ENCODE assay signal across 8 cellular contexts in the genomic region with DNA sequence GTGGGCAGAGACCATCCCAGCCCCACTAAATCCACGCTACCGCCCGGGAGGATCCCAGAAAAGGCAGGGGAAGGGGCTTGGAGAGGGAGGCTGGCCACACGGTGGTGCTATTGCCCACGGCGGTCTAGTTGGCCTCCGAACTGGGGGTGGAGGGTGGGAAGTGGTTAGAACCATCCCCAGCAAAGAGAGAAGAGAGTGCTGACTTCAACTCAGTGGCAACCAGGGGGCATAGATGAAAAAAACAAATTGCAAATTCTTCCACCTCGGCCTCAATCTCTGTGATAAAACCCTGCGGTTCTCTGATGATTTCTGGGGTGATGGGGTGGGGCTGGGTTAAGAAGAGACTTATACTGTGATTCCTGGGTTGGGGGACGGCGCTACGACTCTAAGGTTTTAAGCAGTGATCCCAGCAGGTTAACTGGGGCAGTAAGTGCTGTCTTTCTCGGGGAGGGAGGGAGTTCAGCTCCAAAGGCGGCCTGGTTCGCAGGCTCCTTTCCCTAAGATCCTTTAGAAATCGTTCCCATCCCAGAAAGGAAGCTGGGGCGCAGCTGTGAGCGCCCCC.
DNase-seq lines count a peak whose midpoint lies in the region; ATAC-seq and TF ChIP-seq lines count a peak whose summit lies in the region.

No MANE protein-coding gene starts in this region.

- H3K9me3 ChIP-seq in esophagus muscularis mucosa (no peaks in the 10 kb centered on the region), mucosa of rectum (ENCODE audit: control insufficient read depth in 2 of 2, low read length in 2 of 2) (no peaks in the 10 kb centered on the region)

- H3K36me3 ChIP-seq in esophagus muscularis mucosa = no peaks in the 10 kb centered on the region
- H3K36me3 ChIP-seq in mucosa of rectum (ENCODE audit: control insufficient read depth in 2 of 2, insufficient read depth in 2 of 2, low read length in 2 of 2) = no peaks in the 10 kb centered on the region

- peak; percentile 88 to 90 (median 89) for TF ChIP-seq CTCF in esophagus muscularis mucosa (IDR thresholded peaks at IDR 0.05)

- DNase-seq in SIG-M5 treated with dmso at 0.1 percent for 504 hours (lab: John Stamatoyannopoulos, UW; ENCODE audit: unreplicated experiment) = peak; percentile 59
- no peak for DNase-seq in SIG-M5 (lab: John Stamatoyannopoulos, UW)
- DNase-seq in HuH-7 (ENCODE audit: low spot score) = peak; percentile 98
- peak; percentile 85 to 86 for DNase-seq in activated T-cell treated with anti-CD3 and anti-CD28 coated beads, Interleukin-2, amount 50 U/mL, for 72 hours
- DNase-seq in esophagus muscularis mucosa (ENCODE audit: extremely low spot score) = peak; percentile 94
- peak; percentile 61 to 71 for DNase-seq in stimulated activated CD8-positive, alpha-beta memory T cell treated with anti-CD3 and anti-CD28 coated beads, Interleukin-4, amount 100 ng/mL, for 1 hour (ENCODE audit: low read depth in 2 of 2, low spot score in 1 of 2)

- intact Hi-C loops in esophagus muscularis mucosa (cut with DNase I) = loop anchor here (2.0 to 5.0 kb wide), 4 partner anchors 531 to 1025 kb away; no protein-coding TSS in a partner anchor

- peaks cover 37% of the 10 kb centered on the region for H3K4me1 Mint-ChIP-seq in activated T-cell treated with anti-CD3 and anti-CD28 coated beads, Interleukin-2, amount 50 U/mL, for 72 hours (ENCODE audit: low read depth)

- H3K36me3 Mint-ChIP-seq in activated T-cell treated with anti-CD3 and anti-CD28 coated beads, Interleukin-2, amount 50 U/mL, for 72 hours (ENCODE audit: insufficient read depth in 2 of 2) = no peaks in the 10 kb centered on the region

- peak overlapping the region; percentile 85 to 96 (median 92) for H3K27ac ChIP-seq in esophagus muscularis mucosa (replicated peaks in 1 of 4)
- peak overlapping the region; percentile 69 to 88 for H3K27ac ChIP-seq in mucosa of rectum (ENCODE audit: low read depth in 2 of 2, low read length in 2 of 2)

- H3K4me1 ChIP-seq in esophagus muscularis mucosa (peaks cover 13 to 32% (median 25%) of the 10 kb centered on the region in 4 donors), mucosa of rectum (ENCODE audit: control insufficient read depth in 2 of 2, insufficient read depth in 2 of 2, low read length in 2 of 2) (peaks cover 5 to 6% of the 10 kb centered on the region in 2 donors)

- no peaks in the 10 kb centered on the region for H3K9me3 Mint-ChIP-seq in activated T-cell treated with anti-CD3 and anti-CD28 coated beads, Interleukin-2, amount 50 U/mL, for 72 hours

- H3K27me3 Mint-ChIP-seq in activated T-cell treated with anti-CD3 and anti-CD28 coated beads, Interleukin-2, amount 50 U/mL, for 72 hours (ENCODE audit: low read depth) = peaks cover 9% of the 10 kb centered on the region

- H3K27me3 ChIP-seq in esophagus muscularis mucosa (no peaks in the 10 kb centered on the region), mucosa of rectum (ENCODE audit: control insufficient read depth in 2 of 2, insufficient read depth in 2 of 2, low read length in 2 of 2) (no peaks in the 10 kb centered on the region)

- TF ChIP-seq EP300 in esophagus muscularis mucosa (IDR thresholded peaks at IDR 0.05) = no peak

- WGBS in esophagus muscularis mucosa = 0% methylated on average over 16 of the region's 18 CpGs

- H3K4me3 ChIP-seq in esophagus muscularis mucosa = peak overlapping the region; percentile 73 to 86 (median 78)
- peak overlapping the region; percentile 70 to 74 for H3K4me3 ChIP-seq in mucosa of rectum (ENCODE audit: low read length in 2 of 2)

- H3K4me3 Mint-ChIP-seq in activated T-cell treated with anti-CD3 and anti-CD28 coated beads, Interleukin-2, amount 50 U/mL, for 72 hours = peak overlapping the region; percentile 78 to 82

- TF ChIP-seq POLR2A in esophagus muscularis mucosa (IDR thresholded peaks at IDR 0.05; ENCODE audit: low read depth) = no peak

- peak overlapping the region; percentile 5 for H3K27ac Mint-ChIP-seq in activated T-cell treated with anti-CD3 and anti-CD28 coated beads, Interleukin-2, amount 50 U/mL, for 72 hours

- peak; percentile 82 to 88 for ATAC-seq in activated T-cell treated with anti-CD3 and anti-CD28 coated beads, Interleukin-2, amount 50 U/mL, for 72 hours (replicated peaks in 1 of 2)

- peak overlapping the region in 1 of 2 donors; percentile 63 for H3K9ac ChIP-seq in mucosa of rectum (ENCODE audit: low read depth in 1 of 2, low read length in 2 of 2)

TF ChIP-seq in PFSK-1, 5 proteins besides CTCF, POLR2A, EP300 and RAD21:
- TF ChIP-seq FOXP2 (optimal IDR thresholded peaks at IDR 0.05; ENCODE audit: borderline replicate concordance, extremely low read depth, extremely low read length, insufficient read depth) (peak; percentile 73), TAF1 (IDR thresholded peaks at IDR 0.05; ENCODE audit: borderline replicate concordance, insufficient read depth, low read length) (no peak), SIN3A (IDR thresholded peaks at IDR 0.05; ENCODE audit: borderline replicate concordance, insufficient read depth, low read length) (no peak), POLR2AphosphoS5 (IDR thresholded peaks at IDR 0.05; ENCODE audit: low read depth, low read length) (no peak)
